6 cellular contexts compared by ENCODE assay signal in the genomic region with DNA sequence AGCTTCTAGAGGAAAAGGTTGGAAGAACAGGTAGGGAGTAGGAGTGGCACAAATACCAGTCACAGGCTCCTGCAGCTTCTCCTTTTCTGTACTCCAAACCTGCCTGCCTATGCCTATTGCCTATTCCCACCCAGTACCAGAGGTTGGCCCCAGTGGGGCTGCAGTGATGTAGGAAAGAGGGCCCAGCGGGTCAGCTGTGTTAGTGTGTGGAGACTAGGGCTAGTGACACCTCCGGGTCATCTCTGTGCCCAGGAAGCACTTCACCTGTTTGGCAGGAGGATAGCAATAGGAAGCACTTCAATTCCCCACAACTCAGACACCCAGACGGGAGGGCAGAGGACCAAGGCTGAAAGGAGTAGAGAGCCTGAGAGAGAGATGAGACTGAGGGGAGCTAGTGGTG. TPM values are rescaled to one million over a fixed set of nuclear protein-coding genes. Genes with fewer than 3 reads are reported as not detected.
A peak's percentile ranks its signal among the peaks of the same experiment; 100 is the strongest.
DNase-seq lines count a peak whose midpoint lies in the region; ATAC-seq and TF ChIP-seq lines count a peak whose summit lies in the region.
"Not testable (repeated sequence)": the region's sequence is repeated elsewhere in the genome, so short reads cannot be mapped to it uniquely, and the experiment has no call there.

No MANE protein-coding gene starts in this region.

- peaks cover 71% of the 10 kb centered on the region for H3K36me3 Mint-ChIP-seq in activated T-cell treated with anti-CD3 and anti-CD28 coated beads, Interleukin-2, amount 50 U/mL, for 24 hours (ENCODE audit: low read depth)
- not testable (repeated sequence) for H3K36me3 Mint-ChIP-seq in central memory CD8-positive, alpha-beta T cell (ENCODE audit: insufficient read depth); immature natural killer cell

- H3K4me3 Mint-ChIP-seq in activated T-cell treated with anti-CD3 and anti-CD28 coated beads, Interleukin-2, amount 50 U/mL, for 24 hours: peak overlapping the region; percentile 78
- peak overlapping the region; percentile 82 for H3K4me3 Mint-ChIP-seq in central memory CD8-positive, alpha-beta T cell
- H3K4me3 Mint-ChIP-seq in immature natural killer cell: peak overlapping the region; percentile 70 to 86 (median 80)

- peaks cover 30% of the 10 kb centered on the region for H3K4me1 ChIP-seq in DOHH2 (ENCODE audit: control insufficient read depth, low read length)

- peaks cover 24% of the 10 kb centered on the region for H3F3A ChIP-seq in DOHH2 (ENCODE audit: control insufficient read depth, insufficient read depth)

- H3K9me3 Mint-ChIP-seq in activated T-cell treated with anti-CD3 and anti-CD28 coated beads, Interleukin-2, amount 50 U/mL, for 24 hours; central memory CD8-positive, alpha-beta T cell; immature natural killer cell: not testable (repeated sequence)

- DNase-seq in NCI-H2029 (lab: John Stamatoyannopoulos, UW) (peak; percentile 2), substantia nigra (lab: John Stamatoyannopoulos, UW) (peak in 1 of 49 donors; percentile 13)
- not testable (repeated sequence) for DNase-seq in activated T-cell treated with anti-CD3 and anti-CD28 coated beads, Interleukin-2, amount 50 U/mL, for 24 hours; central memory CD8-positive, alpha-beta T cell (ENCODE audit: low spot score in 2 of 2); immature natural killer cell

- H3K79me2 ChIP-seq in DOHH2 (ENCODE audit: control insufficient read depth, low read length): not testable (repeated sequence)

- not testable (repeated sequence) for H3K27ac ChIP-seq in DOHH2 (ENCODE audit: low read depth, low read length)
- H3K27ac ChIP-seq in substantia nigra (ENCODE audit: low read depth, low read length, poor library complexity, severe bottlenecking): peak overlapping the region; percentile 68

- ATAC-seq in central memory CD8-positive, alpha-beta T cell (replicated peaks; ENCODE audit: extremely low read depth, poor library complexity, severe bottlenecking): not testable (repeated sequence)

- not testable (repeated sequence) for H3K9me3 ChIP-seq in DOHH2 (ENCODE audit: control insufficient read depth, insufficient read depth, low read length)

- H3K27me3 ChIP-seq in DOHH2 (ENCODE audit: control insufficient read depth, low read length): not testable (repeated sequence)

- peaks cover 77% of the 10 kb centered on the region for H3K36me3 ChIP-seq in DOHH2 (ENCODE audit: control insufficient read depth, low read length)

- peak overlapping the region; percentile 68 for H3K4me3 ChIP-seq in DOHH2 (ENCODE audit: low read length)

- H3K4me2 ChIP-seq in DOHH2 (ENCODE audit: low read length): peak overlapping the region; percentile 61

- peak overlapping the region; percentile 60 for H3K27ac Mint-ChIP-seq in activated T-cell treated with anti-CD3 and anti-CD28 coated beads, Interleukin-2, amount 50 U/mL, for 24 hours
- peak overlapping the region; percentile 80 for H3K27ac Mint-ChIP-seq in central memory CD8-positive, alpha-beta T cell (ENCODE audit: low read depth)
- H3K27ac Mint-ChIP-seq in immature natural killer cell: peak overlapping the region in 4 of 6 donors; percentile 65 to 91 (median 76)

- TF ChIP-seq CTCF in DOHH2 (IDR thresholded peaks at IDR 0.05; ENCODE audit: low read depth, low read length, poor library complexity, severe bottlenecking): not testable (repeated sequence)

- not testable (repeated sequence) for H4K20me1 ChIP-seq in DOHH2 (ENCODE audit: control insufficient read depth, insufficient read depth, low read depth, low read length)

- not testable (repeated sequence) for H3K9me2 ChIP-seq in DOHH2 (replicated peaks; ENCODE audit: control insufficient read depth, low read length)

- H3K4me1 Mint-ChIP-seq in activated T-cell treated with anti-CD3 and anti-CD28 coated beads, Interleukin-2, amount 50 U/mL, for 24 hours (ENCODE audit: low read depth): peaks cover 46% of the 10 kb centered on the region
- peaks cover 31% of the 10 kb centered on the region for H3K4me1 Mint-ChIP-seq in central memory CD8-positive, alpha-beta T cell
- H3K4me1 Mint-ChIP-seq in immature natural killer cell: peaks cover 32 to 37% of the 10 kb centered on the region in 2 donors

- not testable (repeated sequence) for H3K27me3 Mint-ChIP-seq in activated T-cell treated with anti-CD3 and anti-CD28 coated beads, Interleukin-2, amount 50 U/mL, for 24 hours; central memory CD8-positive, alpha-beta T cell; immature natural killer cell (ENCODE audit: low read depth in 3 of 3)

RNA-seq across cellular contexts. Expression of a gene that starts 0.7 kb away (rescaled TPM):
- 10 to 100 TPM; 50.9 to 80.1 (median 53.2) TPM for polyA plus RNA-seq in immature natural killer cell

RNA-seq across cellular contexts. Expression of a gene that starts 4.7 kb away (rescaled TPM):
- polyA plus RNA-seq in immature natural killer cell: 100 to 1,000 TPM in 1 of 3 donors, 10 to 100 TPM in 2; 71.7 to 135 (median 96.8) TPM

RNA-seq across cellular contexts. Expression of a gene that starts 22.8 kb away (rescaled TPM):
- polyA plus RNA-seq in immature natural killer cell: 1 to 10 TPM in 2 of 3 donors, under 1 TPM in 1; 0.73 to 4.1 (median 3.2) TPM

RNA-seq across cellular contexts. Expression of a gene that starts 23.6 kb away (rescaled TPM):
- 10 to 100 TPM; 45.4 to 61.1 (median 50.4) TPM for polyA plus RNA-seq in immature natural killer cell

RNA-seq across cellular contexts. Expression of a gene that starts 38.0 kb away (rescaled TPM):
- under 1 TPM in 1 of 3 donors, not detected in 2; 0.73 TPM for polyA plus RNA-seq in immature natural killer cell
